Comparison of ENCODE assay signal across 24 cellular contexts in the genomic region with DNA sequence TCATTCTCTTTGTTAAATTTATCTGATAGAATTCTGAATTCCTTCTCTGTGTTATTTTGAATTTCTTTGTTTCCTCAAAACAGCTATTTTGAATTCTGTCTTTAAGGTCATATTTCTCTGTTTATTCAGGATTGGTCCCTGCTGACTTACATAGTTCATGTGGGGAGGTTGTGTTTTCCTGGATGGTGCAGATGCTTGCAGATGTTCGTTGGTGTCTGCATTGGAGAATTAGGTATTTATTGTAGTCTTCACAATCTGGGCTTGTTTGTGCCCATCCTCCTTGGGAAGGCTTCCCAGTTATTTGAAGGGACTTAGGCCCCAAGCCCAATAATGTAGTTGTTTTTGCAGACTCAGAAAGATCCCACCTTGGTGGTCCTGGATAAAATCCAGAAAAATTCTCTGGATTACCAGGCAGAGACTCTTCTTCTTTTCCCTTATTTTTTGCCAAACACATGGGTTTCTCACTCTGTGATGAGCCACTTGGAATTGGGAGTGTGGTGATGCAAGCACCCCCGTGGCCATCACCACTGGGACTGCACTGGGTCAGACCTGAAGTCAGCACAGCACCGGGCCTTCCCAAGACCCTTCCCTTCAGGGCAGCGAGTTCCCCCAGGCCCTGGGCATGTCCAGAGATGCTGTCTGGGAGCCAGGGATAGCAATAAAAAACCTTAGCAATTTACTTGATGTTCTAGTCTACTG.
"Had no signal": no experiment of that assay in that cellular context is flagged by ENCODE, and none has a peak within 500 bp of the region (broad histone marks: within the 10 kb centered on the region; RNA-seq: fewer than 3 reads in every experiment).

No MANE protein-coding gene starts in this region.

- H3K4me1 Mint-ChIP-seq: central memory CD8-positive, alpha-beta T cell; immature natural killer cell had no signal

- H2AFZ ChIP-seq: parathyroid adenoma had no signal

- H3K9ac ChIP-seq: parathyroid adenoma had no signal

- H3K27me3 ChIP-seq: dorsolateral prefrontal cortex, esophagus squamous epithelium, gastroesophageal sphincter, sigmoid colon, suprapubic skin, thyroid gland, upper lobe of right lung, vagina had no signal

- H3K27ac ChIP-seq: dorsolateral prefrontal cortex, esophagus squamous epithelium, gastroesophageal sphincter, left ventricle myocardium inferior, lower lobe of right lung, parathyroid adenoma, sigmoid colon, suprapubic skin, thyroid gland, upper lobe of right lung, vagina had no signal

- H3K4me3 ChIP-seq: dorsolateral prefrontal cortex, esophagus squamous epithelium, gastroesophageal sphincter, left ventricle myocardium inferior, lower lobe of right lung, sigmoid colon, skin epidermis, suprapubic skin, thyroid gland, upper lobe of right lung, vagina had no signal

- H3K27me3 Mint-ChIP-seq: central memory CD8-positive, alpha-beta T cell; naive thymus-derived CD4-positive, alpha-beta T cell had no signal

- H3K27ac Mint-ChIP-seq: naive thymus-derived CD4-positive, alpha-beta T cell had no signal

- H3K36me3 ChIP-seq: esophagus squamous epithelium, gastroesophageal sphincter, left ventricle myocardium inferior, lower lobe of right lung, sigmoid colon, suprapubic skin, thyroid gland, upper lobe of right lung, vagina had no signal

- ATAC-seq: gastroesophageal sphincter; left cardiac atrium; lower lobe of right lung; naive thymus-derived CD4-positive, alpha-beta T cell; upper lobe of right lung had no signal

- H3K9me3 ChIP-seq: suprapubic skin, thyroid gland, vagina had no signal

- H3K4me3 Mint-ChIP-seq: central memory CD8-positive, alpha-beta T cell; immature natural killer cell; naive thymus-derived CD4-positive, alpha-beta T cell had no signal

- DNase-seq: cortex of kidney; dorsolateral prefrontal cortex; effector memory CD4-positive, alpha-beta T cell; esophagus squamous epithelium; foreskin fibroblast; glutamatergic neuron; immature natural killer cell; kidney; left cardiac atrium; left ventricle myocardium inferior; lower lobe of right lung; mesenchymal stem cell; naive thymus-derived CD4-positive, alpha-beta T cell; sigmoid colon; stimulated activated CD4-positive, alpha-beta T cell treated with anti-CD3 and anti-CD28 coated beads, Interleukin-12 subunit alpha, Interleukin-12 subunit beta, amount 100 ng/mL, for 4 hours; stimulated activated naive CD4-positive, alpha-beta T cell treated with Interleukin-2 at 50 U/mL for 16 hours; thyroid gland; upper lobe of right lung had no signal

- H3K4me1 ChIP-seq: gastroesophageal sphincter, left ventricle myocardium inferior, lower lobe of right lung, parathyroid adenoma, sigmoid colon, suprapubic skin, thyroid gland, upper lobe of right lung, vagina had no signal
